ENCODE assay signal across 27 cellular contexts in genomic region chr2:18611184-18611583, GRCh38. TPM values are rescaled to one million over a fixed set of nuclear protein-coding genes. Genes with fewer than 3 reads are reported as not detected.
DNase-seq lines count a peak whose midpoint lies in the region; TF ChIP-seq lines count a peak whose summit lies in the region.
"Had no signal": no experiment of that assay in that cellular context is flagged by ENCODE, and none has a peak within 500 bp of the region (broad histone marks: within the 10 kb centered on the region; RNA-seq: fewer than 3 reads in every experiment).

No MANE protein-coding gene starts in this region.

- no peaks in the 10 kb centered on the region for H3K27me3 Mint-ChIP-seq in endothelial cell (ENCODE audit: unreplicated experiment)
- H3K27me3 Mint-ChIP-seq: activated B cell treated with CpG ODN at 0.5 μM for 24 hours; activated CD4-positive, alpha-beta memory T cell treated with anti-CD3 and anti-CD28 coated beads, Interleukin-2, amount 10 ng/mL, durations not matched to agents 7 days and 5 days had no signal

- no peaks in the 10 kb centered on the region for H3K36me3 Mint-ChIP-seq in endothelial cell (ENCODE audit: low read depth, unreplicated experiment)
- H3K36me3 Mint-ChIP-seq: mesothelial cell of epicardium, natural killer cell had no signal

- H3K36me3 ChIP-seq in esophagus muscularis mucosa: no peaks in the 10 kb centered on the region
- H3K36me3 ChIP-seq in parathyroid adenoma (ENCODE audit: control insufficient read depth, insufficient read depth, low read length): no peaks in the 10 kb centered on the region
- H3K36me3 ChIP-seq: Peyer's patch, prostate gland, tibial artery had no signal

- H3K27me3 ChIP-seq in esophagus muscularis mucosa (no peaks in the 10 kb centered on the region), parathyroid adenoma (ENCODE audit: control insufficient read depth, insufficient read depth, low read length) (no peaks in the 10 kb centered on the region)
- H3K27me3 ChIP-seq: Peyer's patch, tibial artery had no signal

- no peak overlapping the region for H3K4me3 Mint-ChIP-seq in endothelial cell (ENCODE audit: unreplicated experiment)
- H3K4me3 Mint-ChIP-seq: activated B cell treated with CpG ODN at 0.5 μM for 24 hours; activated CD4-positive, alpha-beta memory T cell treated with anti-CD3 and anti-CD28 coated beads, Interleukin-2, amount 10 ng/mL, durations not matched to agents 7 days and 5 days; activated naive CD4-positive, alpha-beta T cell treated with anti-CD3 and anti-CD28 coated beads for 36 hours; CD8-positive, alpha-beta T cell; mesothelial cell of epicardium; natural killer cell had no signal

- TF ChIP-seq EP300 in esophagus muscularis mucosa (IDR thresholded peaks at IDR 0.05): no peak

- no peak overlapping the region for H3K9ac ChIP-seq in parathyroid adenoma

- H3K27ac Mint-ChIP-seq in endothelial cell (ENCODE audit: unreplicated experiment): no peak overlapping the region
- H3K27ac Mint-ChIP-seq: activated B cell treated with CpG ODN at 0.5 μM for 24 hours; activated CD4-positive, alpha-beta memory T cell treated with anti-CD3 and anti-CD28 coated beads, Interleukin-2, amount 10 ng/mL, durations not matched to agents 7 days and 5 days; activated naive CD4-positive, alpha-beta T cell treated with anti-CD3 and anti-CD28 coated beads for 36 hours; CD8-positive, alpha-beta T cell; mesothelial cell of epicardium; natural killer cell had no signal

- no peak overlapping the region for H3K4me2 ChIP-seq in parathyroid adenoma (ENCODE audit: low read length)

- 56% methylated on average over 5 of the region's 5 CpGs for WGBS in esophagus muscularis mucosa

- TF ChIP-seq CTCF in esophagus muscularis mucosa (IDR thresholded peaks at IDR 0.05): no peak
- no peak for TF ChIP-seq CTCF in parathyroid adenoma (IDR thresholded peaks at IDR 0.05)
- TF ChIP-seq CTCF in endothelial cell (IDR thresholded peaks at IDR 0.05; ENCODE audit: unreplicated experiment): no peak

- intact Hi-C loops in esophagus muscularis mucosa (cut with DNase I): no loop called here

- DNase-seq in H4 (ENCODE audit: low spot score) (peak; percentile 53), NCI-H510A treated with DMSO at 0.1 percent for 48 hours (lab: John Stamatoyannopoulos, UW) (peak; percentile 95), esophagus muscularis mucosa (ENCODE audit: extremely low spot score) (no peak), endothelial cell (ENCODE audit: low spot score) (no peak), dedifferentiated amniotic fluid mesenchymal stem cell (ENCODE audit: extremely low spot score) (no peak), GM03348 (ENCODE audit: low spot score) (no peak)
- DNase-seq: activated B cell treated with CpG ODN at 0.5 μM for 24 hours; activated CD4-positive, alpha-beta memory T cell treated with anti-CD3 and anti-CD28 coated beads, Interleukin-2, amount 10 ng/mL, durations not matched to agents 7 days and 5 days; activated naive CD4-positive, alpha-beta T cell treated with anti-CD3 and anti-CD28 coated beads for 36 hours; activated T-cell treated with anti-CD3 and anti-CD28 coated beads, Interleukin-2, amount 50 U/mL, for 1 hour; CD8-positive, alpha-beta T cell; cerebellar nuclear complex; DMS79 treated with DMSO at 0.1 percent for 48 hours; effector CD4-positive, alpha-beta T cell; glutamatergic neuron; H7; natural killer cell; NCI-H1092 treated with DMSO at 0.1 percent for 48 hours; Peyer's patch; stimulated activated CD4-positive, alpha-beta T cell treated with anti-CD3 and anti-CD28 coated beads, Interleukin-1b, Interleukin-23, amount 100 ng/mL, for 48 hours; stimulated activated naive CD4-positive, alpha-beta T cell; tibial artery had no signal

- H3K79me2 ChIP-seq in parathyroid adenoma: no peaks in the 10 kb centered on the region

- no peak overlapping the region for H3K4me3 ChIP-seq in esophagus muscularis mucosa
- H3K4me3 ChIP-seq in parathyroid adenoma (ENCODE audit: low read depth, low read length): no peak overlapping the region
- H3K4me3 ChIP-seq: Peyer's patch, prostate gland, tibial artery had no signal

- H3K27ac ChIP-seq in esophagus muscularis mucosa (replicated peaks in 1 of 4): peak overlapping the region; percentile 64 to 77 (median 70)
- no peak overlapping the region for H3K27ac ChIP-seq in parathyroid adenoma
- H3K27ac ChIP-seq: Peyer's patch, prostate gland had no signal

- no peak for TF ChIP-seq POLR2A in esophagus muscularis mucosa (IDR thresholded peaks at IDR 0.05; ENCODE audit: low read depth)

- H2AFZ ChIP-seq in parathyroid adenoma: peak overlapping the region; percentile 70

- H3K4me1 Mint-ChIP-seq in endothelial cell (ENCODE audit: unreplicated experiment): peaks cover 3% of the 10 kb centered on the region
- H3K4me1 Mint-ChIP-seq: activated B cell treated with CpG ODN at 0.5 μM for 24 hours; activated CD4-positive, alpha-beta memory T cell treated with anti-CD3 and anti-CD28 coated beads, Interleukin-2, amount 10 ng/mL, durations not matched to agents 7 days and 5 days; natural killer cell had no signal

- no peaks in the 10 kb centered on the region for H3K9me3 ChIP-seq in esophagus muscularis mucosa
- no peaks in the 10 kb centered on the region for H3K9me3 ChIP-seq in parathyroid adenoma (ENCODE audit: control insufficient read depth, low read length)
- H3K9me3 ChIP-seq: Peyer's patch, prostate gland, tibial artery had no signal

- H3K4me1 ChIP-seq in esophagus muscularis mucosa (peaks cover 10 to 54% (median 34%) of the 10 kb centered on the region in 4 donors), parathyroid adenoma (peaks cover 10% of the 10 kb centered on the region)
- H3K4me1 ChIP-seq: Peyer's patch, prostate gland had no signal

- no peaks in the 10 kb centered on the region for H3K9me3 Mint-ChIP-seq in endothelial cell (ENCODE audit: unreplicated experiment)
- H3K9me3 Mint-ChIP-seq: activated B cell treated with CpG ODN at 0.5 μM for 24 hours; activated naive CD4-positive, alpha-beta T cell treated with anti-CD3 and anti-CD28 coated beads for 36 hours; CD8-positive, alpha-beta T cell; mesothelial cell of epicardium; natural killer cell had no signal

RNA-seq across cellular contexts. Expression of gene NT5C1B, which starts 21.8 kb away (rescaled TPM):
- total RNA-seq in H4 (2014; rRNA removed; shearing (Covaris generic)): not detected in 2 replicates
- under 1 TPM in 1 of 4 donors, not detected in 3; 0.42 TPM for total RNA-seq in esophagus muscularis mucosa
- total RNA-seq in endothelial cell (ENCODE audit: unreplicated experiment): not detected
- total RNA-seq: activated B cell treated with CpG ODN at 0.5 μM for 24 hours; activated CD4-positive, alpha-beta memory T cell treated with anti-CD3 and anti-CD28 coated beads, Interleukin-2, amount 10 ng/mL, durations not matched to agents 7 days and 5 days; activated naive CD4-positive, alpha-beta T cell treated with anti-CD3 and anti-CD28 coated beads for 36 hours; CD8-positive, alpha-beta T cell; esophagus mucosa; H7; LHCN-M2; mesothelial cell of epicardium; natural killer cell; Peyer's patch had no signal

RNA-seq across cellular contexts. Expression of gene RDH14, which starts 50.7 kb away (rescaled TPM):
- total RNA-seq in H4 (2014; rRNA removed; shearing (Covaris generic)): 19.8 and 22.8 TPM in 2 replicates
- total RNA-seq in esophagus muscularis mucosa (10 to 100 TPM; 56.9 to 72.2 (median 65.1) TPM), endothelial cell (ENCODE audit: unreplicated experiment) (15.4 TPM)

Comparison
In these comparisons a context has a peak if more than half of its experiments do, and no peak if none do; other contexts are left out.
1. DNase-seq: peak in H4 (single experiment) and NCI-H510A treated with DMSO at 0.1 percent for 48 hours (single experiment); none in esophagus muscularis mucosa (single experiment), endothelial cell (single experiment), dedifferentiated amniotic fluid mesenchymal stem cell (single experiment) and GM03348 (single experiment).